In the genomic region with DNA sequence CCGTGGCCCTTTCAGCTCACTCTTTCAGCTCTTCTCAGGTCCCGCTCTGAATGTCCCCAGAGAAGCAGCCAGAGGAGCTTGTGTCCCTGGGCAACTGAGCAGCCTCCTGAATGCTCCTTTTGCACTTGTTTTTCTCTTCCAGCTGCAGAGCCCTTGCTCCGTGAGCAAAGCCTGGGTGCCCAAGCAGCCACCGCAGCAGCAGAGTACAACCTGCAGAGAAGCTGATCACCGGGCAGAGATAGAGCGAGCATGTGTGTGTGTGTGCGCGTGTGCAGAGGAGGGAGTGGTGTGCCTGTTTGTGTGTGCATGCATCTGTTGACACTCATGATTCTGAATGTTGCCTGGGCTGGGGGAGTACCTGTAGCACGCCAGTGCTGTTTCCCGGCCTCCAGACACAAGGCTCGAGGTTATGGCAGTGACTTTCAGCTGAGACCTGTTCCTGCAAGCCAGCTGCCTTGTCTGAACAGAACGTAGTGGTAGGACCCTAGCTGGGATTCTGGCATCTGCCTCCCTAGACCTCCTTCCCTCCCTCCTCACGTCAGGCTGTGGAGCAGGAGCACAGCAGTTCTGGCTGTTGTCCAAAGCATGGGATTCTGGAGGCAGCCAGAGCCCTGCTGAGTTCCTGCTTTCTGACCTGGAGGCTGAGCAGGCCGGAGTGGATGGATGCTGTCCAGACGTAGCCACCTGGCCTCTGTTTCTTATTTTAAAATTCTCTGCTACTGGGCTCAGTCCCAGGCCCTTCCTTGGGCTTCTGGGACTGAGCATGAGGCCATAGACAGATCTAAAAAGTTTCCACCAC, we compare ENCODE assay signal across 19 cellular contexts. TPM values are rescaled to one million over a fixed set of nuclear protein-coding genes. Genes with fewer than 3 reads are reported as not detected.
DNase-seq lines count a peak whose midpoint lies in the region; ATAC-seq and TF ChIP-seq lines count a peak whose summit lies in the region.
"Had no signal": no experiment of that assay in that cellular context is flagged by ENCODE, and none has a peak within 500 bp of the region (broad histone marks: within the 10 kb centered on the region; RNA-seq: fewer than 3 reads in every experiment).

No MANE protein-coding gene starts in this region.

- 71 to 76% (median 74%) methylated on average over 15 of the region's 15 CpGs for whole genome bisulfite sequencing in heart left ventricle, 4 donors
- 79 to 83% methylated on average over 15 of the region's 15 CpGs for WGBS in aorta, 2 donors

- H3K9me3 ChIP-seq in heart left ventricle = no peaks in the 10 kb centered on the region
- no peaks in the 10 kb centered on the region for H3K9me3 ChIP-seq in uterus
- no peaks in the 10 kb centered on the region for H3K9me3 ChIP-seq in aorta (ENCODE audit: control insufficient read depth, low read length)
- H3K9me3 ChIP-seq: adrenal gland, vagina had no signal

- ATAC-seq in Right ventricle myocardium superior (ENCODE audit: poor library complexity) (no peak), heart left ventricle (no peak), aorta (ENCODE audit: low FRiP score) (no peak)

- peaks cover 0 to under 1% (median 0%) of the 10 kb centered on the region in 9 donors for H3K27me3 ChIP-seq in heart left ventricle
- H3K27me3 ChIP-seq in uterus = no peaks in the 10 kb centered on the region
- no peaks in the 10 kb centered on the region for H3K27me3 ChIP-seq in aorta (ENCODE audit: control insufficient read depth in 1 of 2, insufficient read depth in 2 of 2, low read length in 1 of 2)
- H3K27me3 ChIP-seq: adrenal gland, vagina had no signal

- CTCF ChIA-PET in RWPE1 (lab: Yijun Ruan, JAX) = no interaction called here

- H3K36me3 ChIP-seq in heart left ventricle (peaks cover 5 to 72% (median 54%) of the 10 kb centered on the region in 9 donors), uterus (no peaks in the 10 kb centered on the region), aorta (ENCODE audit: control insufficient read depth in 1 of 2, insufficient read depth in 2 of 2, low read length in 1 of 2) (peaks cover 0 to 7% of the 10 kb centered on the region in 2 donors)
- H3K36me3 ChIP-seq: neural progenitor cell had no signal

- H3K4me1 ChIP-seq in heart left ventricle (peaks cover 0 to 30% (median 7%) of the 10 kb centered on the region in 12 donors), uterus (peaks cover 0 to 10% of the 10 kb centered on the region in 2 donors), aorta (ENCODE audit: control insufficient read depth in 1 of 2, insufficient read depth in 2 of 2, low read length in 2 of 2) (peaks cover 0 to 2% of the 10 kb centered on the region in 2 donors)

- H3K27ac ChIP-seq in heart left ventricle (peak overlapping the region in 2 of 12 donors; percentile 0 to 38), RWPE1 (peak overlapping the region; percentile 64), uterus (peak overlapping the region; percentile 66 to 67), aorta (ENCODE audit: low read depth in 1 of 2, low read length in 2 of 2) (no peak overlapping the region)
- H3K27ac ChIP-seq: neural progenitor cell, vagina had no signal

- TF ChIP-seq POLR2A in heart left ventricle (IDR thresholded peaks at IDR 0.05) (no peak), uterus (IDR thresholded peaks at IDR 0.05) (no peak)

- DNase-seq in Right ventricle myocardium superior (peak; percentile 36), heart left ventricle (no peak), RWPE1 (ENCODE audit: low spot score) (no peak), choroid plexus epithelial cell (ENCODE audit: low read depth) (peak; percentile 76), uterus (peak in 1 of 2 donors; percentile 42), DMS114 treated with DMSO at 0.1 percent for 48 hours (lab: John Stamatoyannopoulos, UW; ENCODE audit: unreplicated experiment) (no peak), aorta (no peak)
- no peak for DNase-seq in activated effector memory CD4-positive, alpha-beta T cell treated with anti-CD3 and anti-CD28 coated beads, Interleukin-2, amount 50 U/mL, for 16 hours
- DNase-seq: CD4-positive, CD25-positive, alpha-beta regulatory T cell; KG1; mesendoderm; NCI-H1048; stimulated activated naive CD4-positive, alpha-beta T cell treated with Interleukin-2 at 50 U/mL for 16 hours; SW 1271 had no signal

- TF ChIP-seq CTCF in heart left ventricle (IDR thresholded peaks at IDR 0.05) = no peak
- TF ChIP-seq CTCF in RWPE1 (conservative IDR thresholded peaks at IDR 0.05; ENCODE audit: low read depth) = no peak
- TF ChIP-seq CTCF in choroid plexus epithelial cell (conservative IDR thresholded peaks at IDR 0.05; ENCODE audit: low read depth, low read length) = no peak
- TF ChIP-seq CTCF in uterus (IDR thresholded peaks at IDR 0.05) = no peak

- H3K4me3 ChIP-seq in heart left ventricle = no peak overlapping the region
- no peak overlapping the region for H3K4me3 ChIP-seq in choroid plexus epithelial cell (ENCODE audit: low read depth, low read length)
- H3K4me3 ChIP-seq in uterus = no peak overlapping the region
- H3K4me3 ChIP-seq in aorta (ENCODE audit: low read length in 2 of 2) = no peak overlapping the region
- H3K4me3 ChIP-seq: adrenal gland, neural progenitor cell, vagina had no signal

- POLR2A ChIA-PET in RWPE1 (lab: Yijun Ruan, JAX; ENCODE audit: low non-redundant PET) = no interaction called here

- intact Hi-C loops in Right ventricle myocardium superior (cut with DNase I) (no loop called here), heart left ventricle (cut with DNase I) (no loop called here), uterus (cut with DNase I; ENCODE audit: low total_unique reads) (no loop called here), aorta (cut with DNase I) (no loop called here)

RNA-seq across cellular contexts. Expression of gene MAPK8IP1, which starts 4.5 kb away (rescaled TPM):
- total RNA-seq in Right ventricle myocardium superior (4.5 TPM), heart left ventricle (1 to 10 TPM; 5.0 to 8.0 (median 7.6) TPM), uterus (10 to 100 TPM in 3 of 4 donors, 1 to 10 TPM in 1; 2.1 to 29.9 (median 20.0) TPM), aorta (1 to 10 TPM; 6.5 to 7.8 TPM)
- polyA plus RNA-seq in heart left ventricle (1 to 10 TPM; 2.4 to 3.1 TPM), aorta (1 to 10 TPM; 1.6 to 5.5 TPM)

RNA-seq across cellular contexts. Expression of gene FREY1, which starts 26.1 kb away (rescaled TPM):
- total RNA-seq in Right ventricle myocardium superior (not detected), heart left ventricle (under 1 TPM in 4 of 9 donors, not detected in 5; 0.37 to 1.00 (median 0.46) TPM), uterus (1 to 10 TPM in 1 of 4 donors, not detected in 3; 1.6 TPM), aorta (under 1 TPM; 0.65 to 0.87 TPM)
- polyA plus RNA-seq in heart left ventricle (under 1 TPM; 0.40 to 0.46 TPM), aorta (not detected)
- total RNA-seq: epithelial cell of proximal tubule, vagina had no signal
- polyA plus RNA-seq: CD4-positive, CD25-positive, alpha-beta regulatory T cell had no signal

RNA-seq across cellular contexts. Expression of gene CRY2, which starts 33.7 kb away (rescaled TPM):
- total RNA-seq in Right ventricle myocardium superior = 68.3 TPM
- total RNA-seq in heart left ventricle = 100 to 1,000 TPM in 2 of 9 donors, 10 to 100 TPM in 7; 40.2 to 132 (median 72.7) TPM
- 10 to 100 TPM; 23.2 to 26.6 TPM for polyA plus RNA-seq in heart left ventricle
- total RNA-seq in uterus = 10 to 100 TPM; 22.1 to 91.8 (median 61.0) TPM
- total RNA-seq in aorta = 10 to 100 TPM; 32.6 to 54.1 TPM
- 10 to 100 TPM in 1 of 2 donors, 1 to 10 TPM in 1; 6.4 to 23.7 TPM for polyA plus RNA-seq in aorta

RNA-seq across cellular contexts. Expression of gene PEX16, which starts 36.7 kb away (rescaled TPM):
- 8.5 TPM for total RNA-seq in Right ventricle myocardium superior
- 10 to 100 TPM; 10.4 to 20.0 (median 14.6) TPM for total RNA-seq in heart left ventricle
- polyA plus RNA-seq in heart left ventricle = 10 to 100 TPM; 16.3 to 22.8 TPM
- total RNA-seq in uterus = 10 to 100 TPM; 15.3 to 32.1 (median 27.6) TPM
- total RNA-seq in aorta = 10 to 100 TPM; 21.4 to 26.9 TPM
- 10 to 100 TPM; 17.3 to 49.7 TPM for polyA plus RNA-seq in aorta

RNA-seq across cellular contexts. Expression of gene LARGE2, which starts 41.5 kb away (rescaled TPM):
- not detected for total RNA-seq in Right ventricle myocardium superior
- total RNA-seq in heart left ventricle = under 1 TPM in 1 of 9 donors, not detected in 8; 0.88 TPM
- under 1 TPM in 1 of 2 donors, not detected in 1; 0.17 TPM for polyA plus RNA-seq in heart left ventricle
- 1 to 10 TPM in 2 of 4 donors, under 1 TPM in 1, not detected in 1; 0.64 to 4.4 (median 2.4) TPM for total RNA-seq in uterus
- under 1 TPM in 1 of 2 donors, not detected in 1; 0.45 TPM for total RNA-seq in aorta
- polyA plus RNA-seq in aorta = not detected
- total RNA-seq: glomerular endothelial cell had no signal

Comparison
In these comparisons a context has a peak if more than half of its experiments do, and no peak if none do; other contexts are left out.
1. DNase-seq: peak in Right ventricle myocardium superior (single experiment) and choroid plexus epithelial cell (single experiment); none in heart left ventricle (0 of 5), RWPE1 (single experiment), activated effector memory CD4-positive, alpha-beta T cell treated with anti-CD3 and anti-CD28 coated beads, Interleukin-2, amount 50 U/mL, for 16 hours (single experiment), DMS114 treated with DMSO at 0.1 percent for 48 hours (single experiment) and aorta (0 of 2).
2. H3K27ac ChIP-seq: peak in RWPE1 (single experiment) and uterus (2 of 2); none in aorta (0 of 2).